ENCODE assay signal across 8 cellular contexts in the genomic region with DNA sequence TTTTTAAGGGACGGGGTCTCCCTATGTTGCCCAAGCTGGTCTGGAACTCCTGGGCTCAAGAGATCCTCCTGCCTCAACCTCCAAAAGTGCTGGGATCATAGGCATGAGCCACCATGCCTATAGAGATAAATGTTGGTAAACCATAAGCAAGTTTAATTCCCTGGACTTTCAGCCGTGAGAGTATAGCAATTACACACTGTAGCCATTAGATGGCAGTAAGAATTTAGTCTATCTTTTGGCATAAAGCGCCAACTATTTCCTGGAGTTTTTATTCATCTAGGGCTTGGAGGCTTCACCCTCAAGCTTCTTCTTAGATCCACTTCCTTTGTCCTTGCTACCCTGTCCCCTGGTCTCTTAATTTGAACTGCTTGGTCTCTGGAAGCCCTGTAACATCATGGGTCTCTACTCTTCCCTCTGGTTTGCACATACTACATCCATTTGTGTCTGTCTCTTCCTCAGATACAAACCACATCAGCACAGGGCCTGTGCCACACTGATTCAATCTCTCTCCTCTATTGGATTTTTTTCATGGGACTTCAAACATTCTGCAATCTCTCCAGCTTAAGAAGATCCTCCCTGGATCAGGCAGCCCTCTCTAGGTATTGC.
DNase-seq lines count a peak whose midpoint lies in the region; ATAC-seq lines count a peak whose summit lies in the region.

No MANE protein-coding gene starts in this region.

- no peaks in the 10 kb centered on the region for H3K9me3 Mint-ChIP-seq in effector memory CD8-positive, alpha-beta T cell

- peak; percentile 18 to 22 for DNase-seq in activated T-cell treated with anti-CD3 and anti-CD28 coated beads, Interleukin-2, amount 50 U/mL, for 48 hours
- no peak for DNase-seq in activated T-cell treated with anti-CD3 and anti-CD28 coated beads, Interleukin-2, amount 50 U/mL, for 1 hour
- DNase-seq in HuH-7 (ENCODE audit: low spot score) (peak; percentile 47), RKO (ENCODE audit: low spot score) (peak; percentile 83), middle frontal gyrus (ENCODE audit: extremely low spot score, low spot score) (peak; percentile 36)
- DNase-seq in effector memory CD8-positive, alpha-beta T cell, result peak in 1 of 3 experiments; percentile 16
- no peak for DNase-seq in stimulated activated CD4-positive, alpha-beta T cell treated with anti-CD3 and anti-CD28 coated beads, Interleukin-12 subunit alpha, Interleukin-12 subunit beta, amount 100 ng/mL, for 4 hours

- H3K27ac Mint-ChIP-seq in effector memory CD8-positive, alpha-beta T cell, result no peak overlapping the region

- H3K4me3 Mint-ChIP-seq in effector memory CD8-positive, alpha-beta T cell, result no peak overlapping the region

- ATAC-seq in GM21723 (IDR thresholded peaks at IDR 0.05; ENCODE audit: unreplicated experiment), result peak; percentile 66
- peak; percentile 66 for ATAC-seq in effector memory CD8-positive, alpha-beta T cell (replicated peaks)

- H3K36me3 Mint-ChIP-seq in effector memory CD8-positive, alpha-beta T cell (ENCODE audit: insufficient read depth), result no peaks in the 10 kb centered on the region

- peaks cover 6 to 18% of the 10 kb centered on the region in 2 donors for H3K27me3 Mint-ChIP-seq in effector memory CD8-positive, alpha-beta T cell

- peaks cover 0 to 5% of the 10 kb centered on the region in 2 donors for H3K4me1 Mint-ChIP-seq in effector memory CD8-positive, alpha-beta T cell (ENCODE audit: low read depth in 2 of 2)

Comparison
In these comparisons a context has a peak if more than half of its experiments do, and no peak if none do; other contexts are left out.
1. DNase-seq: peak in activated T-cell treated with anti-CD3 and anti-CD28 coated beads, Interleukin-2, amount 50 U/mL, for 48 hours (2 of 2), HuH-7 (single experiment), RKO (single experiment) and middle frontal gyrus (single experiment); none in activated T-cell treated with anti-CD3 and anti-CD28 coated beads, Interleukin-2, amount 50 U/mL, for 1 hour (single experiment) and stimulated activated CD4-positive, alpha-beta T cell treated with anti-CD3 and anti-CD28 coated beads, Interleukin-12 subunit alpha, Interleukin-12 subunit beta, amount 100 ng/mL, for 4 hours (single experiment).